7 cellular contexts compared by ENCODE assay signal in genomic region chr20:47908361-47909035, GRCh38.
A peak's percentile ranks its signal among the peaks of the same experiment; 100 is the strongest.
DNase-seq lines count a peak whose midpoint lies in the region; ATAC-seq and TF ChIP-seq lines count a peak whose summit lies in the region.
"Not testable (repeated sequence)": the region's sequence is repeated elsewhere in the genome, so short reads cannot be mapped to it uniquely, and the experiment has no call there.

No MANE protein-coding gene starts in this region.

- WGBS in prostate gland = 32% methylated on average over 14 of the region's 15 CpGs

- not testable (repeated sequence) for H3K36me3 ChIP-seq in RWPE2 (ENCODE audit: low read depth); prostate gland

- peaks cover 53% of the 10 kb centered on the region for H3K4me1 Mint-ChIP-seq in glutamatergic neuron (ENCODE audit: low read depth, unreplicated experiment)

- H3K4me1 ChIP-seq in RWPE2 (ENCODE audit: insufficient read depth, poor library complexity, severe bottlenecking) = peaks cover 21% of the 10 kb centered on the region
- H3K4me1 ChIP-seq in prostate gland (replicated peaks) = not testable (repeated sequence)

- H3K36me3 Mint-ChIP-seq in glutamatergic neuron (ENCODE audit: unreplicated experiment) = not testable (repeated sequence)

- TF ChIP-seq POLR2A in prostate gland (IDR thresholded peaks at IDR 0.05) = not testable (repeated sequence)

- DNase-seq in G401 (ENCODE audit: low spot score) = peak; percentile 50
- peak; percentile 93 for DNase-seq in NCI-H2171 (lab: John Stamatoyannopoulos, UW)
- peak; percentile 21 to 71 for DNase-seq in NCI-H526 (lab: John Stamatoyannopoulos, UW)
- not testable (repeated sequence) for DNase-seq in RWPE2 (ENCODE audit: low spot score); glutamatergic neuron
- peak; percentile 41 for DNase-seq in cerebellar cortex (ENCODE audit: low spot score)
- DNase-seq in prostate gland (ENCODE audit: low spot score) = peak; percentile 60

- ATAC-seq in RWPE2 (ENCODE audit: low read depth) = peak; percentile 14; the same call in 1 of the 3 replicates

- in situ Hi-C loops in G401 (cut with HindIII; ENCODE audit: low sequenced_read_pairs) = not testable (repeated sequence)

- H3K27ac ChIP-seq in RWPE2 (ENCODE audit: poor library complexity, severe bottlenecking); prostate gland: not testable (repeated sequence)

- H3K27me3 Mint-ChIP-seq in glutamatergic neuron (ENCODE audit: unreplicated experiment) = peaks cover 15% of the 10 kb centered on the region

- not testable (repeated sequence) for H3K9me3 ChIP-seq in RWPE2 (ENCODE audit: severe bottlenecking); prostate gland

- not testable (repeated sequence) for H3K27me3 ChIP-seq in RWPE2 (ENCODE audit: insufficient read depth, poor library complexity, severe bottlenecking); prostate gland (replicated peaks; ENCODE audit: insufficient read depth)

- H3K4me3 ChIP-seq in RWPE2 (ENCODE audit: severe bottlenecking); prostate gland: not testable (repeated sequence)

- TF ChIP-seq CTCF in RWPE2 (IDR thresholded peaks at IDR 0.05; ENCODE audit: poor library complexity, severe bottlenecking); glutamatergic neuron (IDR thresholded peaks at IDR 0.05; ENCODE audit: partially characterized antibody, unreplicated experiment); prostate gland (IDR thresholded peaks at IDR 0.05): not testable (repeated sequence)

- peaks cover 13% of the 10 kb centered on the region for H3K9me3 Mint-ChIP-seq in glutamatergic neuron (ENCODE audit: unreplicated experiment)

- intact Hi-C loops in prostate gland (cut with DNase I) = not testable (repeated sequence)

- peak overlapping the region; percentile 4 for H3K4me3 Mint-ChIP-seq in glutamatergic neuron (ENCODE audit: unreplicated experiment)

- not testable (repeated sequence) for H3K27ac Mint-ChIP-seq in glutamatergic neuron (ENCODE audit: unreplicated experiment)
